ENCODE assay signal across 8 cellular contexts in genomic region chr14:23469127-23469905, GRCh38.
A peak's percentile ranks its signal among the peaks of the same experiment; 100 is the strongest.
DNase-seq lines count a peak whose midpoint lies in the region; ATAC-seq lines count a peak whose summit lies in the region.

A gene with protein sequence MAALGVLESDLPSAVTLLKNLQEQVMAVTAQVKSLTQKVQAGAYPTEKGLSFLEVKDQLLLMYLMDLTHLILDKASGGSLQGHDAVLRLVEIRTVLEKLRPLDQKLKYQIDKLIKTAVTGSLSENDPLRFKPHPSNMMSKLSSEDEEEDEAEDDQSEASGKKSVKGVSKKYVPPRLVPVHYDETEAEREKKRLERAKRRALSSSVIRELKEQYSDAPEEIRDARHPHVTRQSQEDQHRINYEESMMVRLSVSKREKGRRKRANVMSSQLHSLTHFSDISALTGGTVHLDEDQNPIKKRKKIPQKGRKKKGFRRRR (plus strand): TSS chr14:23469703. CDS start chr14:23469716, 13 bp downstream.

- DNase-seq in AML-193 (lab: John Stamatoyannopoulos, UW) (peak; percentile 97 to 98), NCI-H446 (lab: John Stamatoyannopoulos, UW) (peak; percentile 99 to 100), cerebellar nuclear complex (lab: John Stamatoyannopoulos, UW) (peak; percentile 97 to 98), islet precursor cell (peak; percentile 99)
- peak; percentile 84 to 94 (median 90) for DNase-seq in stimulated activated CD4-positive, alpha-beta T cell treated with anti-CD3 and anti-CD28 coated beads, Interleukin-12 subunit alpha, Interleukin-12 subunit beta, amount 100 ng/mL, for 48 hours (ENCODE audit: low read depth in 2 of 3, low spot score in 1 of 3)

- ATAC-seq in GM19035 (IDR thresholded peaks at IDR 0.05; ENCODE audit: unreplicated experiment) (peak; percentile 95), HG03354 (IDR thresholded peaks at IDR 0.05; ENCODE audit: poor library complexity, severe bottlenecking, unreplicated experiment) (peak; percentile 94)
- peak; percentile 94 to 95 for ATAC-seq in activated CD4-positive, CD25-positive, alpha-beta regulatory T cell treated with anti-CD3 and anti-CD28 coated beads, Interleukin-2, amount 50 U/mL, for 24 hours

Comparison
In these comparisons a context has a peak if more than half of its experiments do, and no peak if none do; other contexts are left out.
1. Peak in every context shown above with its lines: DNase-seq and ATAC-seq.